ENCODE assay signal across 16 cellular contexts in the genomic region with DNA sequence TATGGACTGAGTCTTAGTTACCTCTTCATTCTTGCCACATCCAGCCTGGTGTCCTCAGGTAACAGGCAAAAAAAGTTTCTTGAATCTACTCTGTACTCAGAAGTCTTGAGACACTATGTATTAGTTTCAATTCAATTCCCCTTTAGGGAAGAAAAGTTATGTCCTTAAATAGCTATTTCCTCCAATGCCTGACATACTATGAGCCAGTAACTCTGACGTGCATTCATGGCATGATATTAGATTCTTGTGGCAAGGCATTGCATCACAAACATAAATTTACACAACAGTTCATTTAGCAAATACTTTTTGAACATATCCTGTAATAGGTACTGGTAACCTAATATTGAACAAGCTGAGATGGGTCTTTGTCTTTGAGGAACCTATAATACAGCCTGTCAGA.
DNase-seq lines count a peak whose midpoint lies in the region; ATAC-seq and TF ChIP-seq lines count a peak whose summit lies in the region.
"Had no signal": no experiment of that assay in that cellular context is flagged by ENCODE, and none has a peak within 500 bp of the region (broad histone marks: within the 10 kb centered on the region; RNA-seq: fewer than 3 reads in every experiment).

No MANE protein-coding gene starts in this region.

- H3K9me3 ChIP-seq in OCI-LY7 (ENCODE audit: low read length) = no peaks in the 10 kb centered on the region
- H3K9me3 ChIP-seq: Caco-2, HAP-1 had no signal

- no peaks in the 10 kb centered on the region for H3K9me2 ChIP-seq in OCI-LY7 (ENCODE audit: insufficient read depth, low read length)

- no peak overlapping the region for H3K4me2 ChIP-seq in OCI-LY7 (ENCODE audit: low read length)

- H3K4me3 ChIP-seq in OCI-LY7 (ENCODE audit: low read depth, low read length, poor library complexity, severe bottlenecking) = no peak overlapping the region
- H3K4me3 ChIP-seq: HAP-1 had no signal

- no peaks in the 10 kb centered on the region for H3K4me1 ChIP-seq in OCI-LY7 (ENCODE audit: insufficient read depth, low read length, poor library complexity, severe bottlenecking)
- H3K4me1 ChIP-seq: Caco-2, HAP-1 had no signal

- ATAC-seq in left lobe of liver (no peak), HG03469 (IDR thresholded peaks at IDR 0.05; ENCODE audit: unreplicated experiment) (no peak)
- ATAC-seq: CD8-positive, alpha-beta T cell had no signal

- no peaks in the 10 kb centered on the region for H3K79me2 ChIP-seq in OCI-LY7 (ENCODE audit: insufficient read depth, low read depth, low read length)

- BruUV-seq in OCI-LY7 (replicated peaks; lab: Mats Ljungman, UMichigan) = no TSS peak

- no peaks in the 10 kb centered on the region for H3K36me3 ChIP-seq in OCI-LY7 (ENCODE audit: insufficient read depth, low read length)
- H3K36me3 ChIP-seq: HAP-1 had no signal

- TF ChIP-seq CTCF in 22Rv1 (IDR thresholded peaks at IDR 0.05) (no peak), OCI-LY7 (conservative IDR thresholded peaks at IDR 0.05; ENCODE audit: low read length) (no peak)

- POLR2A ChIA-PET in OCI-LY7 (lab: Charles Lee) = no interaction called here

- H2AFZ ChIP-seq in OCI-LY7 (ENCODE audit: low read length) = no peak overlapping the region

- CTCF ChIA-PET in OCI-LY7 (lab: Charles Lee; ENCODE audit: unreplicated experiment) = no interaction called here

- intact Hi-C loops in OCI-LY7 (cut with micrococcal nuclease; ENCODE audit: unreplicated experiment) = no loop called here

- peak overlapping the region; percentile 71 for H3K27ac ChIP-seq in 22Rv1
- no peak overlapping the region for H3K27ac ChIP-seq in OCI-LY7 (ENCODE audit: low read depth, low read length, poor library complexity, severe bottlenecking)

- no peaks in the 10 kb centered on the region for H4K20me1 ChIP-seq in OCI-LY7 (ENCODE audit: insufficient read depth, low read length)

- DNase-seq in HCEC 1CT = peak; percentile 7
- peak; percentile 7 for DNase-seq in amniotic epithelial cell (ENCODE audit: low read depth)
- peak; percentile 11 for DNase-seq in fibroblast of gingiva (ENCODE audit: low read depth)
- DNase-seq in left lobe of liver (ENCODE audit: low spot score) = no peak
- no peak for DNase-seq in NCI-H1436 (lab: John Stamatoyannopoulos, UW)
- no peak for DNase-seq in OCI-LY7 (ENCODE audit: low spot score)
- DNase-seq: C1 segment of cervical spinal cord; Caco-2; CD4-positive, CD25-positive, alpha-beta regulatory T cell; CD8-positive, alpha-beta T cell; DMS153; DND-41; GOT3 had no signal

Comparison
In these comparisons a context has a peak if more than half of its experiments do, and no peak if none do; other contexts are left out.
1. DNase-seq: peak in HCEC 1CT (single experiment), amniotic epithelial cell (single experiment) and fibroblast of gingiva (single experiment); none in left lobe of liver (single experiment), NCI-H1436 (single experiment) and OCI-LY7 (single experiment).